1 cellular context compared by ENCODE assay signal in the genomic region with DNA sequence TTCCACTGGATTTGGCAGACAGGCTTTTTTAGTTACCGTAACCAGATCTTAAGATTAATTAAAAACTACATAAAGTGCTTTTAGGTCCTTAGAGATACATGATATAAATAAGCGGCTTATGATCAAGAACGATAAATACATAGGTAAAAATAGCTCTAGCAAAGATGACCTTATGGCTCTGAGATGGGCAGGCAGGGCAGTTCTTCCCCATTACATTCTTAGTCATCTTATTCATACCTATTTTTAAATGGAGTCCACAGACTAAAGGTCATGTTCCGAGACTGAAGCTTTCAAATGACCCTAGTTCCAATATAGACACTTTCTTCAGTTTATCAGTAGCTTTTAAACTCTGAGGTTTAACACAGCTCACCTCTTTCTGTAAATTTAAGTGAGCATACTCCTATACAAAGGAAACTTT.
TF ChIP-seq lines count a peak whose summit lies in the region.

No MANE protein-coding gene starts in this region.

TF ChIP-seq in HepG2, 621 proteins besides CTCF, POLR2A, EP300 and RAD21:
- no peak for TF ChIP-seq ZNF326 (CRISPR knock-in tag; IDR thresholded peaks at IDR 0.05; ENCODE audit: borderline replicate concordance)
- 0 out of 4 replicates have a peak, but pooled peaks of 1 of the 2 experiments have one; percentile 26 for TF ChIP-seq NR2F1 (CRISPR knock-in tag; IDR thresholded peaks at IDR 0.05)
- TF ChIP-seq ZBTB10 (CRISPR knock-in tag; IDR thresholded peaks at IDR 0.05; ENCODE audit: borderline replicate concordance), result no peak
- TF ChIP-seq ZGPAT (CRISPR knock-in tag; IDR thresholded peaks at IDR 0.05), result 0 out of 2 replicates have a peak, but pooled peaks have one; percentile 13
- TF ChIP-seq ZNF430 (CRISPR knock-in tag; IDR thresholded peaks at IDR 0.05), result no peak
- 0 out of 2 replicates have a peak, but pooled peaks have one; percentile 14 for TF ChIP-seq GATAD1 (CRISPR knock-in tag; IDR thresholded peaks at IDR 0.05)
